In the genomic region with DNA sequence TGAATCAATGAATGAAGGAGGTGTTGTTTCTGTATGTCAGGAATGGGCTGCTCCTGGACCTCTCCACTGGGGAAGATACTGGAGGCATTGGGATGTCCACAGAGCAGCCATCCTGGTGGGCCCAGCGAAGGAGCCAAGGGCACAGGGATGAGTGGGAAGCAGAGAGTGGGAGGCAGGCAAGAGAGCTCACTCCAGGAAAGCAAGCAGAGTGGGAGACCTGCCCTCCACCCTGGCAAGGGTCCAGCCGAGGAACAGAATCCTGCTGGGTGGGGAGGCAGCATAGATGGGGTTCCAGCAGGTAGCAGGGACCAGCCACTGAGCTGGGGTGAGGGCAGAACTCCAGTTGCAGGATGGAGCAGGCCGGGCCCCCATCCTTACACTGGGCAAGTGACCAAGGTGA, we compare ENCODE assay signal across 27 cellular contexts.
"Had no signal": no experiment of that assay in that cellular context is flagged by ENCODE, and none has a peak within 500 bp of the region (broad histone marks: within the 10 kb centered on the region; RNA-seq: fewer than 3 reads in every experiment).

No MANE protein-coding gene starts in this region.

- H3K27ac Mint-ChIP-seq: activated CD4-positive, alpha-beta memory T cell treated with anti-CD3 and anti-CD28 coated beads for 36 hours; activated CD4-positive, alpha-beta T cell treated with anti-CD3 and anti-CD28 coated beads for 36 hours; activated CD4-positive, alpha-beta T cell treated with anti-CD3 and anti-CD28 coated beads, Interleukin-2, amount 10 ng/mL, durations not matched to agents 24 days and 14 days; activated CD8-positive, alpha-beta memory T cell treated with anti-CD3 and anti-CD28 coated beads, Interleukin-2, amount 10 ng/mL, durations not matched to agents 7 days and 5 days; activated naive CD8-positive, alpha-beta T cell; activated T-helper 17 cell treated with anti-CD3 and anti-CD28 coated beads, Interleukin-2, amount 50 U/mL, for 72 hours; effector memory CD8-positive, alpha-beta T cell had no signal

- DNase-seq: activated CD4-positive, alpha-beta memory T cell treated with anti-CD3 and anti-CD28 coated beads for 36 hours; activated CD4-positive, alpha-beta T cell treated with anti-CD3 and anti-CD28 coated beads for 36 hours; activated CD4-positive, alpha-beta T cell treated with anti-CD3 and anti-CD28 coated beads, Interleukin-2, amount 10 ng/mL, durations not matched to agents 24 days and 14 days; activated CD4-positive, CD25-positive, alpha-beta regulatory T cell; activated CD4-positive, CD25-positive, alpha-beta regulatory T cell treated with anti-CD3 and anti-CD28 coated beads, Interleukin-2, amount 50 U/mL, for 72 hours; activated CD8-positive, alpha-beta memory T cell treated with anti-CD3 and anti-CD28 coated beads, Interleukin-2, amount 10 ng/mL, durations not matched to agents 7 days and 5 days; activated CD8-positive, alpha-beta memory T cell treated with anti-CD3 and anti-CD28 coated beads, Interleukin-2, amount 50 U/mL, for 4 hours; activated effector memory CD4-positive, alpha-beta T cell treated with Interleukin-2 at 50 U/mL for 16 hours; activated gamma-delta T cell treated with Interleukin-2 at 50 U/mL for 16 hours; activated naive CD4-positive, alpha-beta T cell treated with anti-CD3 and anti-CD28 coated beads, Interleukin-2, amount 50 U/mL, for 16 hours; activated naive CD4-positive, alpha-beta T cell treated with Interleukin-2 at 50 U/mL for 16 hours; activated T-cell treated with anti-CD3 and anti-CD28 coated beads for 4 hours; activated T-cell treated with anti-CD3 and anti-CD28 coated beads, Interleukin-2, amount 50 U/mL, for 4 hours; amniotic stem cell; anterior cingulate cortex; brain microvascular endothelial cell; cortex of kidney; dermis blood vessel endothelial cell; effector CD4-positive, alpha-beta T cell; effector memory CD8-positive, alpha-beta T cell; esophagus squamous epithelium; foreskin melanocyte; T-helper 2 cell had no signal

- H3K4me3 Mint-ChIP-seq: activated CD4-positive, alpha-beta memory T cell treated with anti-CD3 and anti-CD28 coated beads for 36 hours; activated CD4-positive, alpha-beta T cell treated with anti-CD3 and anti-CD28 coated beads for 36 hours; activated CD4-positive, alpha-beta T cell treated with anti-CD3 and anti-CD28 coated beads, Interleukin-2, amount 10 ng/mL, durations not matched to agents 24 days and 14 days; activated CD8-positive, alpha-beta memory T cell treated with anti-CD3 and anti-CD28 coated beads, Interleukin-2, amount 10 ng/mL, durations not matched to agents 7 days and 5 days; activated naive CD8-positive, alpha-beta T cell; activated T-cell treated with anti-CD3 and anti-CD28 coated beads, Interleukin-2, amount 50 U/mL, for 4 hours; activated T-helper 17 cell treated with anti-CD3 and anti-CD28 coated beads, Interleukin-2, amount 50 U/mL, for 72 hours; effector memory CD8-positive, alpha-beta T cell had no signal

- H3K27me3 Mint-ChIP-seq: activated CD4-positive, alpha-beta memory T cell treated with anti-CD3 and anti-CD28 coated beads for 36 hours; activated CD4-positive, alpha-beta T cell treated with anti-CD3 and anti-CD28 coated beads for 36 hours; activated CD8-positive, alpha-beta memory T cell treated with anti-CD3 and anti-CD28 coated beads, Interleukin-2, amount 10 ng/mL, durations not matched to agents 7 days and 5 days; activated naive CD8-positive, alpha-beta T cell; activated T-helper 17 cell treated with anti-CD3 and anti-CD28 coated beads, Interleukin-2, amount 50 U/mL, for 72 hours; effector memory CD8-positive, alpha-beta T cell had no signal

- H3K4me3 ChIP-seq: esophagus squamous epithelium, gastroesophageal sphincter had no signal

- H3K9me3 Mint-ChIP-seq: activated T-cell treated with anti-CD3 and anti-CD28 coated beads, Interleukin-2, amount 50 U/mL, for 4 hours; effector memory CD8-positive, alpha-beta T cell had no signal

- H3K36me3 ChIP-seq: brain microvascular endothelial cell, esophagus squamous epithelium had no signal

- H3K36me3 Mint-ChIP-seq: activated CD4-positive, alpha-beta memory T cell treated with anti-CD3 and anti-CD28 coated beads for 36 hours; activated naive CD8-positive, alpha-beta T cell had no signal

- H3K9me3 ChIP-seq: esophagus squamous epithelium, gastroesophageal sphincter had no signal

- H3K27ac ChIP-seq: brain microvascular endothelial cell, epithelial cell of prostate, esophagus squamous epithelium, gastroesophageal sphincter had no signal

- H3K27me3 ChIP-seq: brain microvascular endothelial cell, gastroesophageal sphincter had no signal
